1 cellular context compared by ENCODE assay signal in genomic region chr9:137188086-137188489, GRCh38.
A peak's percentile ranks its signal among the peaks of the same experiment; 100 is the strongest.
TF ChIP-seq lines count a peak whose summit lies in the region.

No MANE protein-coding gene starts in this region.

TF ChIP-seq in HepG2, 621 proteins besides CTCF, POLR2A, EP300 and RAD21 (continues in another document):
- TF ChIP-seq ZNF274 (CRISPR knock-in tag; IDR thresholded peaks at IDR 0.05) (peak; percentile 84; the same call in 1 of the 2 replicates), BATF2 (CRISPR knock-in tag; IDR thresholded peaks at IDR 0.05) (peak; percentile 37; the same call in 1 of the 2 replicates), HMG20B (CRISPR knock-in tag; conservative IDR thresholded peaks at IDR 0.05) (0 out of 2 replicates have a peak, but pooled peaks have one; percentile 22), GTF2F1 (IDR thresholded peaks at IDR 0.05; ENCODE audit: low read length) (no peak), RFXAP (CRISPR knock-in tag; IDR thresholded peaks at IDR 0.05; ENCODE audit: borderline replicate concordance) (no peak), ZNF598 (CRISPR knock-in tag; IDR thresholded peaks at IDR 0.05; ENCODE audit: borderline replicate concordance) (peak; percentile 70; the same call in 1 of the 2 replicates), NFKB2 (CRISPR knock-in tag; IDR thresholded peaks at IDR 0.05; ENCODE audit: borderline replicate concordance) (no peak), NFATC3 (CRISPR knock-in tag; IDR thresholded peaks at IDR 0.05) (0 out of 2 replicates have a peak, but pooled peaks have one; percentile 48), SAFB2 (CRISPR knock-in tag; IDR thresholded peaks at IDR 0.05; ENCODE audit: borderline replicate concordance, low read depth) (peak; percentile 64; the same call in 1 of the 2 replicates), ZFP62 (CRISPR knock-in tag; IDR thresholded peaks at IDR 0.05) (no peak), PBX3 (CRISPR knock-in tag; IDR thresholded peaks at IDR 0.05; ENCODE audit: borderline replicate concordance) (no peak), FOXK2 (IDR thresholded peaks at IDR 0.05) (no peak), HOXA5 (CRISPR knock-in tag; IDR thresholded peaks at IDR 0.05) (no peak), HDAC2 (CRISPR knock-in tag; IDR thresholded peaks at IDR 0.05) (no peak), ZNF33B (CRISPR knock-in tag; IDR thresholded peaks at IDR 0.05) (0 out of 2 replicates have a peak, but pooled peaks have one; percentile 4), ZNF264 (CRISPR knock-in tag; IDR thresholded peaks at IDR 0.05) (no peak), SNAI1 (CRISPR knock-in tag; IDR thresholded peaks at IDR 0.05; ENCODE audit: borderline replicate concordance) (0 out of 2 replicates have a peak, but pooled peaks have one; percentile 26), ZNF501 (CRISPR knock-in tag; IDR thresholded peaks at IDR 0.05) (peak; percentile 73; the same call in 1 of the 2 replicates), ZNF646 (CRISPR knock-in tag; IDR thresholded peaks at IDR 0.05) (no peak), TERF1 (CRISPR knock-in tag; IDR thresholded peaks at IDR 0.05) (peak; percentile 32; the same call in 1 of the 2 replicates), ZNF773 (CRISPR knock-in tag; IDR thresholded peaks at IDR 0.05; ENCODE audit: borderline replicate concordance) (no peak), FOXO4 (CRISPR knock-in tag; conservative IDR thresholded peaks at IDR 0.05) (0 out of 2 replicates have a peak, but pooled peaks have one; percentile 38), ZNF407 (CRISPR knock-in tag; IDR thresholded peaks at IDR 0.05; ENCODE audit: not compliant biosample characterization) (peak; percentile 30), REL (CRISPR knock-in tag; conservative IDR thresholded peaks at IDR 0.05) (0 out of 2 replicates have a peak, but pooled peaks have one; percentile 46), KDM5A (IDR thresholded peaks at IDR 0.05; ENCODE audit: borderline replicate concordance, low read length) (peak; percentile 99; the same call in 1 of the 2 replicates), ZNF563 (CRISPR knock-in tag; IDR thresholded peaks at IDR 0.05) (0 out of 2 replicates have a peak, but pooled peaks have one; percentile 0), ZNF44 (CRISPR knock-in tag; IDR thresholded peaks at IDR 0.05) (0 out of 2 replicates have a peak, but pooled peaks have one; percentile 96), SSRP1 (CRISPR knock-in tag; IDR thresholded peaks at IDR 0.05) (no peak), MEF2D (CRISPR knock-in tag; IDR thresholded peaks at IDR 0.05) (peak; percentile 40; the same call in 1 of the 2 replicates), ZNF564 (CRISPR knock-in tag; IDR thresholded peaks at IDR 0.05) (no peak), ZNF839 (CRISPR knock-in tag; IDR thresholded peaks at IDR 0.05; ENCODE audit: borderline replicate concordance) (0 out of 2 replicates have a peak, but pooled peaks have one; percentile 15), E2F2 (CRISPR knock-in tag; IDR thresholded peaks at IDR 0.05; ENCODE audit: borderline replicate concordance) (no peak), MTF2 (CRISPR knock-in tag; IDR thresholded peaks at IDR 0.05; ENCODE audit: borderline replicate concordance) (no peak), ZC3H13 (CRISPR knock-in tag; IDR thresholded peaks at IDR 0.05) (0 out of 2 replicates have a peak, but pooled peaks have one; percentile 4), CREBL2 (CRISPR knock-in tag; IDR thresholded peaks at IDR 0.05; ENCODE audit: borderline replicate concordance) (0 out of 2 replicates have a peak, but pooled peaks have one; percentile 30), ZNF780A (CRISPR knock-in tag; IDR thresholded peaks at IDR 0.05) (0 out of 2 replicates have a peak, but pooled peaks have one; percentile 36), ZNF468 (CRISPR knock-in tag; IDR thresholded peaks at IDR 0.05) (0 out of 2 replicates have a peak, but pooled peaks have one; percentile 39), STAG1 (CRISPR knock-in tag; IDR thresholded peaks at IDR 0.05) (no peak), PHF8 (CRISPR knock-in tag; IDR thresholded peaks at IDR 0.05) (no peak), ZNF446 (CRISPR knock-in tag; IDR thresholded peaks at IDR 0.05) (0 out of 2 replicates have a peak, but pooled peaks have one; percentile 0), ZFYVE20 (CRISPR knock-in tag; IDR thresholded peaks at IDR 0.05; ENCODE audit: borderline replicate concordance, low read depth) (no peak), NR1H2 (CRISPR knock-in tag; IDR thresholded peaks at IDR 0.05; ENCODE audit: borderline replicate concordance, low read depth) (0 out of 2 replicates have a peak, but pooled peaks have one; percentile 67)
